1 cellular context compared by ENCODE assay signal in genomic region chr3:11037241-11037873, GRCh38.
TF ChIP-seq lines count a peak whose summit lies in the region.

No MANE protein-coding gene starts in this region.

TF ChIP-seq in HepG2, 621 proteins besides CTCF, POLR2A, EP300 and RAD21:
- no peak for TF ChIP-seq NFAT5 (CRISPR knock-in tag; IDR thresholded peaks at IDR 0.05)
- TF ChIP-seq ZNF556 (CRISPR knock-in tag; IDR thresholded peaks at IDR 0.05; ENCODE audit: borderline replicate concordance) = no peak
- no peak for TF ChIP-seq BRCA1 (CRISPR knock-in tag; IDR thresholded peaks at IDR 0.05)
- TF ChIP-seq RERE (CRISPR knock-in tag; IDR thresholded peaks at IDR 0.05; ENCODE audit: low read depth) = no peak
- TF ChIP-seq STAT6 (CRISPR knock-in tag; IDR thresholded peaks at IDR 0.05; ENCODE audit: borderline replicate concordance) = no peak
- TF ChIP-seq ZFP90 (CRISPR knock-in tag; IDR thresholded peaks at IDR 0.05; ENCODE audit: borderline replicate concordance) = no peak
TF ChIP-seq in HepG2: peak in this region for 0.
